8 cellular contexts compared by ENCODE assay signal in genomic region chr4:154399259-154399974, GRCh38.
DNase-seq lines count a peak whose midpoint lies in the region; ATAC-seq and TF ChIP-seq lines count a peak whose summit lies in the region.

No MANE protein-coding gene starts in this region.

- TF ChIP-seq CTCF in PC-9 (conservative IDR thresholded peaks at IDR 0.05) = peak; percentile 38; the same call in 1 of the 2 replicates
- peak; percentile 59 for TF ChIP-seq CTCF in fibroblast of villous mesenchyme (IDR thresholded peaks at IDR 0.05; ENCODE audit: insufficient read depth, low read depth, low read length)
- TF ChIP-seq CTCF in sigmoid colon (IDR thresholded peaks at IDR 0.05) = peak; percentile 48 to 60 (median 54)

- no peaks in the 10 kb centered on the region for H3K27me3 ChIP-seq in PC-9 (ENCODE audit: insufficient read depth, low read depth)
- no peaks in the 10 kb centered on the region for H3K27me3 ChIP-seq in sigmoid colon

- H3K79me2 ChIP-seq in PC-9 (ENCODE audit: low read depth) = no peaks in the 10 kb centered on the region

- peak overlapping the region; percentile 51; the same call in 1 of the 2 replicates for H3K4me2 ChIP-seq in PC-9

- intact Hi-C loops in PC-9 (cut with micrococcal nuclease; ENCODE audit: unreplicated experiment) (loop anchor here (1.0 to 5.0 kb wide), 3 partner anchors 153 to 223 kb away; partner anchors contain the start of gene PLRG1), sigmoid colon (cut with DNase I) (loop anchor here (1.0 to 5.0 kb wide), 2 partner anchors 93 to 107 kb away; partner anchors contain the start of gene DCHS2)

- no peak for TF ChIP-seq EP300 in sigmoid colon (IDR thresholded peaks at IDR 0.05)

- no peaks in the 10 kb centered on the region for H3K36me3 ChIP-seq in PC-9 (ENCODE audit: low read depth)
- no peaks in the 10 kb centered on the region for H3K36me3 ChIP-seq in sigmoid colon

- no peak overlapping the region for H2AFZ ChIP-seq in PC-9

- H3F3A ChIP-seq in PC-9 (ENCODE audit: insufficient read depth, low read depth) = no peaks in the 10 kb centered on the region

- no peak for ATAC-seq in HG02973 (IDR thresholded peaks at IDR 0.05; ENCODE audit: unreplicated experiment)
- no peak for ATAC-seq in GM21825 (IDR thresholded peaks at IDR 0.05; ENCODE audit: unreplicated experiment)
- no peak for ATAC-seq in GM21529 (IDR thresholded peaks at IDR 0.05; ENCODE audit: unreplicated experiment)

- H3K9me3 ChIP-seq in PC-9 (ENCODE audit: insufficient read depth, low read depth) (no peaks in the 10 kb centered on the region), sigmoid colon (no peaks in the 10 kb centered on the region)

- no peak overlapping the region for H3K27ac ChIP-seq in PC-9
- peak overlapping the region in 3 of 4 donors; percentile 45 to 64 (median 58) for H3K27ac ChIP-seq in sigmoid colon

- 63 to 78% methylated on average over 10 of the region's 10 CpGs for WGBS in sigmoid colon, 2 donors

- H3K4me3 ChIP-seq in PC-9 (no peak overlapping the region), fibroblast of villous mesenchyme (ENCODE audit: low read depth, low read length) (peak overlapping the region; percentile 44), sigmoid colon (peak overlapping the region; percentile 14 to 43 (median 40))

- DNase-seq in GM04503 (ENCODE audit: low read depth) (peak; percentile 51), PC-9 (peak in 1 of 2 experiments; percentile 2), fibroblast of villous mesenchyme (ENCODE audit: low read depth) (peak; percentile 71), sigmoid colon (no peak)
- DNase-seq in activated naive CD4-positive, alpha-beta T cell treated with Interleukin-2 at 50 U/mL for 16 hours = no peak

- no TSS peak for BruUV-seq in PC-9 (replicated peaks; lab: Mats Ljungman, UMichigan)

- no peaks in the 10 kb centered on the region for H3K4me1 ChIP-seq in PC-9 (replicated peaks; ENCODE audit: insufficient read depth)
- H3K4me1 ChIP-seq in sigmoid colon = no peaks in the 10 kb centered on the region

- H4K20me1 ChIP-seq in PC-9 (ENCODE audit: insufficient read depth) = no peaks in the 10 kb centered on the region

- TF ChIP-seq POLR2A in sigmoid colon (IDR thresholded peaks at IDR 0.05) = no peak

- CTCF ChIA-PET in PC-9 (lab: Charles Lee) = interaction anchor here (0.6 kb wide), 1 partner anchor 379 kb away, joined by 6 read pairs; no protein-coding TSS in a partner anchor

- H3K9me2 ChIP-seq in PC-9 (ENCODE audit: insufficient read depth) = no peaks in the 10 kb centered on the region

- POLR2A ChIA-PET in PC-9 (lab: Charles Lee; ENCODE audit: unreplicated experiment) = no interaction called here

Comparison
In these comparisons a context has a peak if more than half of its experiments do, and no peak if none do; other contexts are left out.
1. DNase-seq: peak in GM04503 (single experiment) and fibroblast of villous mesenchyme (single experiment); none in sigmoid colon (single experiment) and activated naive CD4-positive, alpha-beta T cell treated with Interleukin-2 at 50 U/mL for 16 hours (single experiment).
2. Peak in every context shown above with its lines, with median percentiles within 50 percentile points of each other: CTCF ChIP-seq.